9 cellular contexts compared by ENCODE assay signal in the genomic region with DNA sequence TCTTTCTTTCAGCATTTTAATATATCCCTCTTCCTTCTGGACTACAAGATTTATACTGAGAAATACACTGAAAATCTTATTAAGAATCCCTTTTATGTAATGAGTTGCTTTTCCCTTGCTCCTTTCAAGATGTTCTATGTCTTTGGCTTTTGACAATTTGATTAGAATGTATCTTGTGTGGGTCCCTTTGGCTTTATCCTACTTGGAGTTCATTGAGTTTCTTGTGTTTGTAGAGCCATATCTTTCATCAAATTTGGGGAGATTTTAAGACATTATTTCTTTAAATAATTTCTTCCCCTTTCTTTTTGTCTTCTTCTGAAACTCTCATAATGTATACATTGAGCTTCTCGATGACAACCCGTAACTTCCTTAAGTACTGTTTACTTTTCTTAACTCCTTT.
"Had no signal": no experiment of that assay in that cellular context is flagged by ENCODE, and none has a peak within 500 bp of the region (broad histone marks: within the 10 kb centered on the region; RNA-seq: fewer than 3 reads in every experiment).

No MANE protein-coding gene starts in this region.

- H3K9ac ChIP-seq: GM23248 had no signal

- H3K4me3 ChIP-seq: GM23248 had no signal

- FAIRE-seq: H54, HepG2 had no signal

- H3K27ac ChIP-seq: GM23248, HL-60 had no signal

- H2AFZ ChIP-seq: GM23248 had no signal

- DNase-seq: GM23248, GOT3, H9, HCEC 1CT, HFFc6, KBM-7 had no signal
